Comparison of ENCODE assay signal across 11 cellular contexts in genomic region chr5:72441861-72442540, GRCh38.
DNase-seq lines count a peak whose midpoint lies in the region; ATAC-seq, FAIRE-seq and TF ChIP-seq lines count a peak whose summit lies in the region.
"Had no signal": no experiment of that assay in that cellular context is flagged by ENCODE, and none has a peak within 500 bp of the region (broad histone marks: within the 10 kb centered on the region; RNA-seq: fewer than 3 reads in every experiment).

No MANE protein-coding gene starts in this region.

- no peak for TF ChIP-seq POLR2A in GM12878 (IDR thresholded peaks at IDR 0.05; ENCODE audit: low read depth, low read length)

- H3K36me3 Mint-ChIP-seq in activated naive CD4-positive, alpha-beta T cell treated with anti-CD3 and anti-CD28 coated beads, Interleukin-2, amount 50 U/mL, for 72 hours: no peaks in the 10 kb centered on the region
- H3K36me3 Mint-ChIP-seq: type B pancreatic cell had no signal

- FAIRE-seq in GM12878 (lab: Jason Lieb, UNC): no peak
- peak; percentile 90 for FAIRE-seq in keratinocyte (lab: Jason Lieb, UNC)
- FAIRE-seq in urothelium cell line (lab: Jason Lieb, UNC): no peak
- FAIRE-seq: A204.1 had no signal

- ATAC-seq in activated naive CD4-positive, alpha-beta T cell treated with anti-CD3 and anti-CD28 coated beads, Interleukin-2, amount 50 U/mL, for 72 hours: peak; percentile 41 to 53
- ATAC-seq in GM12878: peak; percentile 13; the same call in 2 of the 3 replicates
- no peak for ATAC-seq in sciatic nerve

- no peak for TF ChIP-seq EP300 in GM12878 (IDR thresholded peaks at IDR 0.05; ENCODE audit: borderline replicate concordance in 1 of 2, control insufficient read depth in 1 of 2, low read depth in 2 of 2, low read length in 2 of 2)

- no peak overlapping the region for H3K27ac Mint-ChIP-seq in activated naive CD4-positive, alpha-beta T cell treated with anti-CD3 and anti-CD28 coated beads, Interleukin-2, amount 50 U/mL, for 72 hours
- H3K27ac Mint-ChIP-seq: type B pancreatic cell had no signal

- POLR2A ChIA-PET in GM12878 (lab: Charles Lee): interaction anchor here (0.6 to 4.6 kb wide), 5 partner anchors 9 to 31 kb away, joined by 3 to 34 read pairs (median 5); no protein-coding TSS in a partner anchor

- SMC1A ChIA-PET in GM12878 (lab: Charles Lee; ENCODE audit: uncharacterized antibody, unreplicated experiment): interaction anchor here (0.7 to 8.6 kb wide), 10 partner anchors 9 to 81 kb away, joined by 3 to 70 read pairs (median 3); partner anchors contain the start of gene ZNF366

- intact Hi-C loops in GM12878 (cut with micrococcal nuclease; ENCODE audit: unreplicated experiment): loop anchor here (2.0 kb wide), 1 partner anchor 17 kb away; no protein-coding TSS in a partner anchor
- intact Hi-C loops in sciatic nerve (cut with DNase I): no loop called here

- no peak for DNase-seq in activated naive CD4-positive, alpha-beta T cell treated with anti-CD3 and anti-CD28 coated beads, Interleukin-2, amount 50 U/mL, for 72 hours (ENCODE audit: low spot score in 2 of 2)
- no peak for DNase-seq in activated naive CD4-positive, alpha-beta T cell treated with anti-CD3 and anti-CD28 coated beads, Interleukin-2, amount 50 U/mL, for 16 hours
- no peak for DNase-seq in GM12878 (ENCODE audit: low read depth, low spot score)
- DNase-seq in keratinocyte (ENCODE audit: low read depth, low spot score): peak; percentile 76
- DNase-seq in urothelium cell line (ENCODE audit: low spot score): peak; percentile 64
- DNase-seq in sciatic nerve (ENCODE audit: low spot score): no peak
- DNase-seq in ureter (ENCODE audit: low spot score): no peak
- DNase-seq in GM19238 (ENCODE audit: insufficient read length, low spot score): no peak
- DNase-seq: erythroblast had no signal

- CTCF ChIA-PET in GM12878 (lab: Yijun Ruan, JAX): interaction anchor here (1.0 to 2.5 kb wide), 4 partner anchors 9 to 26 kb away, joined by 3 to 11 read pairs (median 4); no protein-coding TSS in a partner anchor

- H3K4me1 ChIP-seq in GM12878 (ENCODE audit: control insufficient read depth, insufficient read depth, low read length): peaks cover 41% of the 10 kb centered on the region
- H3K4me1 ChIP-seq in keratinocyte (ENCODE audit: control insufficient read depth, extremely low read depth, insufficient read depth, low read length): peaks cover 22% of the 10 kb centered on the region

- TF ChIP-seq CTCF in GM12878 (IDR thresholded peaks at IDR 0.05 in 2 of 3, conservative IDR thresholded peaks at IDR 0.05 in 1 of 3; ENCODE audit: control insufficient read depth in 2 of 3, extremely low read depth in 1 of 3, insufficient read depth in 1 of 3, low read depth in 3 of 3, low read length in 3 of 3) (no peak), keratinocyte (optimal IDR thresholded peaks at IDR 0.05 in 1 of 3, IDR thresholded peaks at IDR 0.05 in 1 of 3, conservative IDR thresholded peaks at IDR 0.05 in 1 of 3; ENCODE audit: extremely low read depth in 1 of 3, insufficient read depth in 2 of 3, low read length in 3 of 3) (no peak)

- H3K79me2 ChIP-seq in GM12878 (ENCODE audit: control insufficient read depth, insufficient read depth, low read length) (no peaks in the 10 kb centered on the region), keratinocyte (ENCODE audit: control insufficient read depth, insufficient read depth, low read length) (no peaks in the 10 kb centered on the region)

- H3K4me3 ChIP-seq in GM12878: no peak overlapping the region
- H3K4me3 ChIP-seq in keratinocyte (ENCODE audit: control insufficient read depth in 2 of 3, extremely low read depth in 1 of 3, insufficient read depth in 2 of 3, low read depth in 1 of 3, low read length in 3 of 3): no peak overlapping the region

- H2AFZ ChIP-seq in GM12878 (ENCODE audit: control insufficient read depth, low read depth, low read length) (no peak overlapping the region), keratinocyte (ENCODE audit: control insufficient read depth, low read length) (no peak overlapping the region)

- RAD21 ChIA-PET in GM12878 (lab: Charles Lee; ENCODE audit: unreplicated experiment): interaction anchor here (0.7 to 4.0 kb wide), 6 partner anchors 7 to 66 kb away, joined by 3 to 24 read pairs (median 4); no protein-coding TSS in a partner anchor

- no peaks in the 10 kb centered on the region for H3K27me3 ChIP-seq in GM12878 (replicated peaks in 1 of 2; ENCODE audit: control insufficient read depth in 2 of 2, insufficient read depth in 2 of 2, low read length in 1 of 2)
- no peaks in the 10 kb centered on the region for H3K27me3 ChIP-seq in keratinocyte (ENCODE audit: control insufficient read depth, extremely low read depth, insufficient read depth, low read length)

- WGBS in GM12878 (ENCODE audit: insufficient coverage, insufficient replicate concordance, low lambda C conversion rate, missing lambda C conversion rate): 99% methylated on average over 3 of the region's 3 CpGs

- H3K9me1 ChIP-seq in keratinocyte (ENCODE audit: control insufficient read depth, extremely low read depth, insufficient read depth, low read length): no peaks in the 10 kb centered on the region

- no peaks in the 10 kb centered on the region for H3K9me3 Mint-ChIP-seq in activated naive CD4-positive, alpha-beta T cell treated with anti-CD3 and anti-CD28 coated beads, Interleukin-2, amount 50 U/mL, for 72 hours
- H3K9me3 Mint-ChIP-seq: type B pancreatic cell had no signal

- H3K36me3 ChIP-seq in GM12878 (ENCODE audit: control insufficient read depth in 2 of 2, insufficient read depth in 2 of 2, low read length in 1 of 2) (no peaks in the 10 kb centered on the region), keratinocyte (ENCODE audit: control insufficient read depth in 2 of 2, extremely low read depth in 1 of 2, insufficient read depth in 2 of 2, low read length in 2 of 2) (no peaks in the 10 kb centered on the region)

- H3K4me2 ChIP-seq in GM12878 (ENCODE audit: control insufficient read depth, insufficient read depth) (no peak overlapping the region), keratinocyte (ENCODE audit: control insufficient read depth, extremely low read depth, insufficient read depth, low read depth, low read length) (peak overlapping the region; percentile 25)

- H3K27ac ChIP-seq in GM12878 (ENCODE audit: control insufficient read depth, insufficient read depth) (no peak overlapping the region), keratinocyte (ENCODE audit: control insufficient read depth, insufficient read depth, low read length) (peak overlapping the region; percentile 34)

- dilution Hi-C loops in keratinocyte (cut with MboI; ENCODE audit: extremely low pct_ligation_motif_present, low sequenced_read_pairs): loop anchor here (5.0 kb wide), 1 partner anchor 40 kb away; no protein-coding TSS in a partner anchor

- H3K9me3 ChIP-seq in GM12878 (replicated peaks; ENCODE audit: control insufficient read depth, insufficient read depth, low read length) (no peaks in the 10 kb centered on the region), keratinocyte (ENCODE audit: control insufficient read depth, low read depth, low read length) (no peaks in the 10 kb centered on the region)

- no peak for TF ChIP-seq RAD21 in GM12878 (IDR thresholded peaks at IDR 0.05; ENCODE audit: insufficient read depth, low read depth, low read length)

- H3K9ac ChIP-seq in GM12878 (ENCODE audit: control insufficient read depth, insufficient read depth, low read length) (no peak overlapping the region), keratinocyte (ENCODE audit: control insufficient read depth, extremely low read depth, insufficient read depth, low read length) (no peak overlapping the region)

- H4K20me1 ChIP-seq in GM12878 (ENCODE audit: control insufficient read depth, insufficient read depth) (no peaks in the 10 kb centered on the region), keratinocyte (ENCODE audit: control insufficient read depth, extremely low read depth, insufficient read depth, low read length) (no peaks in the 10 kb centered on the region)

- no TSS peak for BruUV-seq in GM12878 (replicated peaks; lab: Mats Ljungman, UMichigan)

- in situ Hi-C loops in GM12878 (cut with MboI): no loop called here

TF ChIP-seq in GM12878, 131 proteins besides CTCF, POLR2A, EP300 and RAD21 (continues in another document):
- TF ChIP-seq TAF1 (IDR thresholded peaks at IDR 0.05; ENCODE audit: borderline replicate concordance, low read depth, low read length) (no peak), BCL11A (IDR thresholded peaks at IDR 0.05; ENCODE audit: low read depth, low read length) (no peak), ZSCAN29 (IDR thresholded peaks at IDR 0.05) (no peak), CUX1 (IDR thresholded peaks at IDR 0.05; ENCODE audit: insufficient replicate concordance, low read depth, low read length) (no peak)

Comparison
In these comparisons a context has a peak if more than half of its experiments do, and no peak if none do; other contexts are left out.
1. DNase-seq: peak in keratinocyte (single experiment) and urothelium cell line (single experiment); none in activated naive CD4-positive, alpha-beta T cell treated with anti-CD3 and anti-CD28 coated beads, Interleukin-2, amount 50 U/mL, for 72 hours (0 of 2), activated naive CD4-positive, alpha-beta T cell treated with anti-CD3 and anti-CD28 coated beads, Interleukin-2, amount 50 U/mL, for 16 hours (single experiment), GM12878 (single experiment), sciatic nerve (single experiment), ureter (single experiment) and GM19238 (single experiment).